ENCODE assay signal across 2 cellular contexts in the genomic region with DNA sequence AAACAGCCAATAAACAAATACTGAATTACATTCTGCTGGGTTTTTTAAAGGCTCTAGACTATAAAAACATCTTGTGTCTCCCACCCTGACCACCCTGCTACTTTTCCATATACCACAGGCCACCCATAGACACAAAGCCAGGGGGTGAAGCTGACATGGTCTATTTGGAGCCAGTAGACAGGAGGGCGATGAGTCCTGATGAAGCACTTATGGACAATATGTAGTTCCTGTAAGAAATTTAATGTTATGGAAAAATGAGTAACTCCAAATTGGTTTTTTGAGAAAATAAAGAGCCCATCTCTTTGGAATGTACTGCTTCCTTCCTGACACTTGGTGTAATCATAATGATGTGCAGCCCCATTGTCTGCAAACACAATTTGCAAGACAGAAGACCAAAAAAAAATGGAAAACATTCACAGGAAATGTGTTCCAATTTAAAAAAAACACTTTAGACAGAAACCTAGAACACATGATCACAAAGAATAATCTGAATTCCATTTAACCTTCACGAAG.
TF ChIP-seq lines count a peak whose summit lies in the region.

No MANE protein-coding gene starts in this region.

TF ChIP-seq in SK-N-SH, 30 proteins besides CTCF, POLR2A, EP300 and RAD21:
- TF ChIP-seq, protein P1, sequence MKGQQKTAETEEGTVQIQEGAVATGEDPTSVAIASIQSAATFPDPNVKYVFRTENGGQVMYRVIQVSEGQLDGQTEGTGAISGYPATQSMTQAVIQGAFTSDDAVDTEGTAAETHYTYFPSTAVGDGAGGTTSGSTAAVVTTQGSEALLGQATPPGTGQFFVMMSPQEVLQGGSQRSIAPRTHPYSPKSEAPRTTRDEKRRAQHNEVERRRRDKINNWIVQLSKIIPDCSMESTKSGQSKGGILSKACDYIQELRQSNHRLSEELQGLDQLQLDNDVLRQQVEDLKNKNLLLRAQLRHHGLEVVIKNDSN (IDR thresholded peaks at IDR 0.05; ENCODE audit: borderline replicate concordance, low read depth), result no peak
- no peak for TF ChIP-seq GABPA (IDR thresholded peaks at IDR 0.05; ENCODE audit: low read depth)
- TF ChIP-seq, protein P2, sequence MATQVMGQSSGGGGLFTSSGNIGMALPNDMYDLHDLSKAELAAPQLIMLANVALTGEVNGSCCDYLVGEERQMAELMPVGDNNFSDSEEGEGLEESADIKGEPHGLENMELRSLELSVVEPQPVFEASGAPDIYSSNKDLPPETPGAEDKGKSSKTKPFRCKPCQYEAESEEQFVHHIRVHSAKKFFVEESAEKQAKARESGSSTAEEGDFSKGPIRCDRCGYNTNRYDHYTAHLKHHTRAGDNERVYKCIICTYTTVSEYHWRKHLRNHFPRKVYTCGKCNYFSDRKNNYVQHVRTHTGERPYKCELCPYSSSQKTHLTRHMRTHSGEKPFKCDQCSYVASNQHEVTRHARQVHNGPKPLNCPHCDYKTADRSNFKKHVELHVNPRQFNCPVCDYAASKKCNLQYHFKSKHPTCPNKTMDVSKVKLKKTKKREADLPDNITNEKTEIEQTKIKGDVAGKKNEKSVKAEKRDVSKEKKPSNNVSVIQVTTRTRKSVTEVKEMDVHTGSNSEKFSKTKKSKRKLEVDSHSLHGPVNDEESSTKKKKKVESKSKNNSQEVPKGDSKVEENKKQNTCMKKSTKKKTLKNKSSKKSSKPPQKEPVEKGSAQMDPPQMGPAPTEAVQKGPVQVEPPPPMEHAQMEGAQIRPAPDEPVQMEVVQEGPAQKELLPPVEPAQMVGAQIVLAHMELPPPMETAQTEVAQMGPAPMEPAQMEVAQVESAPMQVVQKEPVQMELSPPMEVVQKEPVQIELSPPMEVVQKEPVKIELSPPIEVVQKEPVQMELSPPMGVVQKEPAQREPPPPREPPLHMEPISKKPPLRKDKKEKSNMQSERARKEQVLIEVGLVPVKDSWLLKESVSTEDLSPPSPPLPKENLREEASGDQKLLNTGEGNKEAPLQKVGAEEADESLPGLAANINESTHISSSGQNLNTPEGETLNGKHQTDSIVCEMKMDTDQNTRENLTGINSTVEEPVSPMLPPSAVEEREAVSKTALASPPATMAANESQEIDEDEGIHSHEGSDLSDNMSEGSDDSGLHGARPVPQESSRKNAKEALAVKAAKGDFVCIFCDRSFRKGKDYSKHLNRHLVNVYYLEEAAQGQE (IDR thresholded peaks at IDR 0.05; ENCODE audit: low read depth, low read length), result no peak
- TF ChIP-seq CHD2 (IDR thresholded peaks at IDR 0.05; ENCODE audit: low read length, partially characterized antibody), result no peak
- TF ChIP-seq, protein P3, sequence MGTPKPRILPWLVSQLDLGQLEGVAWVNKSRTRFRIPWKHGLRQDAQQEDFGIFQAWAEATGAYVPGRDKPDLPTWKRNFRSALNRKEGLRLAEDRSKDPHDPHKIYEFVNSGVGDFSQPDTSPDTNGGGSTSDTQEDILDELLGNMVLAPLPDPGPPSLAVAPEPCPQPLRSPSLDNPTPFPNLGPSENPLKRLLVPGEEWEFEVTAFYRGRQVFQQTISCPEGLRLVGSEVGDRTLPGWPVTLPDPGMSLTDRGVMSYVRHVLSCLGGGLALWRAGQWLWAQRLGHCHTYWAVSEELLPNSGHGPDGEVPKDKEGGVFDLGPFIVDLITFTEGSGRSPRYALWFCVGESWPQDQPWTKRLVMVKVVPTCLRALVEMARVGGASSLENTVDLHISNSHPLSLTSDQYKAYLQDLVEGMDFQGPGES (IDR thresholded peaks at IDR 0.05; ENCODE audit: low read depth, low read length), result no peak
- no peak for TF ChIP-seq MXI1 (IDR thresholded peaks at IDR 0.05; ENCODE audit: low read depth, low read length)
- TF ChIP-seq FOXJ3 (CRISPR knock-in tag; IDR thresholded peaks at IDR 0.05), result no peak
- TF ChIP-seq TEAD4 (IDR thresholded peaks at IDR 0.05; ENCODE audit: borderline replicate concordance, insufficient read depth), result no peak
TF ChIP-seq in SK-N-SH: peak in this region for 0.

TF ChIP-seq in SK-N-SH treated with all-trans-retinoic acid at 6 μM for 48 hours, 23 proteins besides CTCF, POLR2A, EP300 and RAD21:
- no peak for TF ChIP-seq ISL1 (CRISPR knock-in tag; IDR thresholded peaks at IDR 0.05)
- TF ChIP-seq, protein P4, sequence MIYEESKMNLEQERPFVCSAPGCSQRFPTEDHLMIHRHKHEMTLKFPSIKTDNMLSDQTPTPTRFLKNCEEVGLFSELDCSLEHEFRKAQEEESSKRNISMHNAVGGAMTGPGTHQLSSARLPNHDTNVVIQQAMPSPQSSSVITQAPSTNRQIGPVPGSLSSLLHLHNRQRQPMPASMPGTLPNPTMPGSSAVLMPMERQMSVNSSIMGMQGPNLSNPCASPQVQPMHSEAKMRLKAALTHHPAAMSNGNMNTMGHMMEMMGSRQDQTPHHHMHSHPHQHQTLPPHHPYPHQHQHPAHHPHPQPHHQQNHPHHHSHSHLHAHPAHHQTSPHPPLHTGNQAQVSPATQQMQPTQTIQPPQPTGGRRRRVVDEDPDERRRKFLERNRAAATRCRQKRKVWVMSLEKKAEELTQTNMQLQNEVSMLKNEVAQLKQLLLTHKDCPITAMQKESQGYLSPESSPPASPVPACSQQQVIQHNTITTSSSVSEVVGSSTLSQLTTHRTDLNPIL (CRISPR knock-in tag; IDR thresholded peaks at IDR 0.05; ENCODE audit: low read depth), result no peak
- no peak for TF ChIP-seq TCF4 (CRISPR knock-in tag; IDR thresholded peaks at IDR 0.05; ENCODE audit: borderline replicate concordance)
- no peak for TF ChIP-seq ZC3H10 (CRISPR knock-in tag; IDR thresholded peaks at IDR 0.05)
- TF ChIP-seq ARNTL (CRISPR knock-in tag; IDR thresholded peaks at IDR 0.05; ENCODE audit: borderline replicate concordance, low read depth), result no peak
- TF ChIP-seq OSR1 (CRISPR knock-in tag; IDR thresholded peaks at IDR 0.05), result no peak
- TF ChIP-seq, protein P5, sequence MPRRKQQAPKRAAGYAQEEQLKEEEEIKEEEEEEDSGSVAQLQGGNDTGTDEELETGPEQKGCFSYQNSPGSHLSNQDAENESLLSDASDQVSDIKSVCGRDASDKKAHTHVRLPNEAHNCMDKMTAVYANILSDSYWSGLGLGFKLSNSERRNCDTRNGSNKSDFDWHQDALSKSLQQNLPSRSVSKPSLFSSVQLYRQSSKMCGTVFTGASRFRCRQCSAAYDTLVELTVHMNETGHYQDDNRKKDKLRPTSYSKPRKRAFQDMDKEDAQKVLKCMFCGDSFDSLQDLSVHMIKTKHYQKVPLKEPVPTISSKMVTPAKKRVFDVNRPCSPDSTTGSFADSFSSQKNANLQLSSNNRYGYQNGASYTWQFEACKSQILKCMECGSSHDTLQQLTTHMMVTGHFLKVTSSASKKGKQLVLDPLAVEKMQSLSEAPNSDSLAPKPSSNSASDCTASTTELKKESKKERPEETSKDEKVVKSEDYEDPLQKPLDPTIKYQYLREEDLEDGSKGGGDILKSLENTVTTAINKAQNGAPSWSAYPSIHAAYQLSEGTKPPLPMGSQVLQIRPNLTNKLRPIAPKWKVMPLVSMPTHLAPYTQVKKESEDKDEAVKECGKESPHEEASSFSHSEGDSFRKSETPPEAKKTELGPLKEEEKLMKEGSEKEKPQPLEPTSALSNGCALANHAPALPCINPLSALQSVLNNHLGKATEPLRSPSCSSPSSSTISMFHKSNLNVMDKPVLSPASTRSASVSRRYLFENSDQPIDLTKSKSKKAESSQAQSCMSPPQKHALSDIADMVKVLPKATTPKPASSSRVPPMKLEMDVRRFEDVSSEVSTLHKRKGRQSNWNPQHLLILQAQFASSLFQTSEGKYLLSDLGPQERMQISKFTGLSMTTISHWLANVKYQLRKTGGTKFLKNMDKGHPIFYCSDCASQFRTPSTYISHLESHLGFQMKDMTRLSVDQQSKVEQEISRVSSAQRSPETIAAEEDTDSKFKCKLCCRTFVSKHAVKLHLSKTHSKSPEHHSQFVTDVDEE (CRISPR knock-in tag; IDR thresholded peaks at IDR 0.05), result no peak
- TF ChIP-seq CSDC2 (CRISPR knock-in tag; IDR thresholded peaks at IDR 0.05), result no peak
- TF ChIP-seq, protein P6, sequence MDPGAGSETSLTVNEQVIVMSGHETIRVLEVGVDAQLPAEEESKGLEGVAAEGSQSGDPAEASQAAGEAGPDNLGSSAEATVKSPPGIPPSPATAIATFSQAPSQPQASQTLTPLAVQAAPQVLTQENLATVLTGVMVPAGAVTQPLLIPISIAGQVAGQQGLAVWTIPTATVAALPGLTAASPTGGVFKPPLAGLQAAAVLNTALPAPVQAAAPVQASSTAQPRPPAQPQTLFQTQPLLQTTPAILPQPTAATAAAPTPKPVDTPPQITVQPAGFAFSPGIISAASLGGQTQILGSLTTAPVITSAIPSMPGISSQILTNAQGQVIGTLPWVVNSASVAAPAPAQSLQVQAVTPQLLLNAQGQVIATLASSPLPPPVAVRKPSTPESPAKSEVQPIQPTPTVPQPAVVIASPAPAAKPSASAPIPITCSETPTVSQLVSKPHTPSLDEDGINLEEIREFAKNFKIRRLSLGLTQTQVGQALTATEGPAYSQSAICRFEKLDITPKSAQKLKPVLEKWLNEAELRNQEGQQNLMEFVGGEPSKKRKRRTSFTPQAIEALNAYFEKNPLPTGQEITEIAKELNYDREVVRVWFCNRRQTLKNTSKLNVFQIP (CRISPR knock-in tag; IDR thresholded peaks at IDR 0.05; ENCODE audit: borderline replicate concordance, low read depth), result no peak
- no peak for TF ChIP-seq ZFP3 (CRISPR knock-in tag; IDR thresholded peaks at IDR 0.05)
- no peak for TF ChIP-seq PPARA (CRISPR knock-in tag; IDR thresholded peaks at IDR 0.05; ENCODE audit: borderline replicate concordance)
